8 cellular contexts compared by ENCODE assay signal in the genomic region with DNA sequence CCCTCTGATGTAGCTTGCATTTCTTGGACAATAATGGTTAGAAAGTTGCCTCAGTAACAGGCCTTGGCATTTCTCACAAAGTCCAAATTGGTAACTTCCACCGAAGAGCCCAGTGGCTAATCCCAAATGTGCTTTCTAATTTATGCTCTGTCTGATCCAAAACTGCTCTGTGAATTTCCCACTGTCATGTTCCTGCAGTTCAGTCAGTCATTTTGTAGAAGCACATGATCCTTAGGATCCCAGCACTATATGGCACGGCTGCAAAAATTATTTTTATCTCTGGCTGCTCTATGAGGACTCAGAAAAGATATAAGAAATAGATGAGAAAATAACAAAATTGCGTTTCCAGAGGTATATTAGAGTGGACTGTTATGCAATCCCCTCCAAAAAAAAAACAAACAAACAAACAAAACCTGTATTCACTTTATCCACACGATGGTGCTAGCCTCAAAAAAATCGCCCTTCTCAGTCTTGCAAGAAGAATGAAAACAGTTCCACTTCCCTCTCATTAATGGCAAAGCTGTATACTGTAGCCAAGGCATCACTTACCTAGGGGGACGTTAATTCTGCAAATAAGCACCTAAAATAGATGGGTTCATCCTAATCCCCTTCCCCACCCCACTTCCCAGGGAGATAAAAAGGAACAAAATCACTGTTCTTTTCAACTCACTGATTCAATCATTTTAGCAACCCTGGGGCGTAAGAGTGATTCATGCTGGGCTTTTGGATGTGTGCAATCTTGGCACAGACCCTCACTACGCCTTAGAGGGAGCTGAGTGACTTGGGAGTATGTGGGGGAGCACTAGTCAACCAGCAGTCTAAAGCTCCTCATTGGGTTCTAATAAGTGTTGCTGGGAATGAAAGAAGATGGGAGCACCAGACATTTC.
DNase-seq lines count a peak whose midpoint lies in the region; ATAC-seq and TF ChIP-seq lines count a peak whose summit lies in the region.

No MANE protein-coding gene starts in this region.

- no peak overlapping the region for H3K9ac ChIP-seq in neural cell (ENCODE audit: low read length)

- no peak overlapping the region for H2AFZ ChIP-seq in neural cell (ENCODE audit: low read depth, low read length)

- no peak overlapping the region for H3K4me2 ChIP-seq in neural cell (ENCODE audit: low read length)

- no peaks in the 10 kb centered on the region for H3K36me3 ChIP-seq in esophagus squamous epithelium
- no peaks in the 10 kb centered on the region for H3K36me3 ChIP-seq in neural cell (ENCODE audit: insufficient read depth, low read length)

- 8 to 13% methylated on average over 8 of the region's 8 CpGs for WGBS in esophagus squamous epithelium, 2 donors

- TF ChIP-seq CTCF in AG04449 (IDR thresholded peaks at IDR 0.05; ENCODE audit: insufficient read depth, low read length, missing control alignments): peak; percentile 36
- TF ChIP-seq CTCF in GM13977 (IDR thresholded peaks at IDR 0.05; ENCODE audit: extremely low read depth, insufficient read depth, missing control alignments): peak; percentile 57
- peak; percentile 83 for TF ChIP-seq CTCF in RWPE1 (conservative IDR thresholded peaks at IDR 0.05; ENCODE audit: low read depth)
- peak in 4 of 6 experiments; percentile 23 to 53 (median 44) for TF ChIP-seq CTCF in esophagus squamous epithelium (IDR thresholded peaks at IDR 0.05)
- peak; percentile 94 for TF ChIP-seq CTCF in neural cell (IDR thresholded peaks at IDR 0.05; ENCODE audit: poor library complexity, severe bottlenecking)

- H3K4me1 ChIP-seq in esophagus squamous epithelium: peaks cover 0 to 13% (median 0%) of the 10 kb centered on the region in 3 donors

- H3K9me3 ChIP-seq in esophagus squamous epithelium (no peaks in the 10 kb centered on the region), neural cell (ENCODE audit: low read length) (peaks cover 3% of the 10 kb centered on the region)

- peak; percentile 80 for ATAC-seq in HG03565 (IDR thresholded peaks at IDR 0.05; ENCODE audit: unreplicated experiment)
- ATAC-seq in GM21528 (IDR thresholded peaks at IDR 0.05; ENCODE audit: low FRiP score, unreplicated experiment): no peak
- no peak for ATAC-seq in GM19463 (IDR thresholded peaks at IDR 0.05; ENCODE audit: unreplicated experiment)

- no peaks in the 10 kb centered on the region for H3K79me2 ChIP-seq in neural cell (replicated peaks; ENCODE audit: insufficient read depth, low read length)

- no peaks in the 10 kb centered on the region for H4K20me1 ChIP-seq in neural cell (ENCODE audit: insufficient read depth)

- in situ Hi-C loops in GM13977 (cut with MboI; ENCODE audit: low pct_unique_long_range_greater_than_20kb, low sequenced_read_pairs, unreplicated experiment): loop anchor here (10.0 kb wide), 1 partner anchor 389 kb away; no protein-coding TSS in a partner anchor

- intact Hi-C loops in esophagus squamous epithelium (cut with DNase I): no loop called here

- no peaks in the 10 kb centered on the region for H3F3A ChIP-seq in neural cell (ENCODE audit: insufficient read depth, low read length, poor library complexity, severe bottlenecking)

- TF ChIP-seq EP300 in neural cell (conservative IDR thresholded peaks at IDR 0.05; ENCODE audit: poor library complexity, severe bottlenecking): no peak

- no peaks in the 10 kb centered on the region for H3K9me2 ChIP-seq in neural cell (ENCODE audit: insufficient read depth, low read length)

- POLR2A ChIA-PET in AG04449 (lab: Yijun Ruan, JAX) (interaction anchor here (2.0 kb wide), 1 partner anchor 256 kb away, joined by 7 read pairs; a partner anchor contains a TSS), RWPE1 (lab: Yijun Ruan, JAX; ENCODE audit: low non-redundant PET) (no interaction called here)

- H3K27ac ChIP-seq in RWPE1: no peak overlapping the region
- no peak overlapping the region for H3K27ac ChIP-seq in esophagus squamous epithelium
- no peak overlapping the region for H3K27ac ChIP-seq in neural cell (ENCODE audit: low read length)

- CTCF ChIA-PET in AG04449 (lab: Yijun Ruan, JAX) (interaction anchor here (0.6 to 5.7 kb wide), 56 partner anchors 8 to 703 kb away, joined by 3 to 65 read pairs (median 5); a partner anchor contains a TSS), RWPE1 (lab: Yijun Ruan, JAX) (interaction anchor here (0.5 to 2.6 kb wide), 26 partner anchors 10 to 1385 kb away, joined by 3 to 12 read pairs (median 4); no protein-coding TSS in a partner anchor)

- TF ChIP-seq RAD21 in neural cell (conservative IDR thresholded peaks at IDR 0.05): peak; percentile 95

- H3K27me3 ChIP-seq in esophagus squamous epithelium: no peaks in the 10 kb centered on the region
- no peaks in the 10 kb centered on the region for H3K27me3 ChIP-seq in neural cell (ENCODE audit: insufficient read depth, low read depth, low read length)

- DNase-seq in AG04449 (ENCODE audit: low read depth, low spot score) (no peak), GM13977 (ENCODE audit: low spot score) (peak; percentile 25), RWPE1 (ENCODE audit: low spot score) (peak; percentile 42), esophagus squamous epithelium (lab: John Stamatoyannopoulos, UW) (no peak)

- no peak for TF ChIP-seq POLR2A in esophagus squamous epithelium (IDR thresholded peaks at IDR 0.05)

- H3K4me3 ChIP-seq in AG04449 (ENCODE audit: low read depth, low read length) (no peak overlapping the region), esophagus squamous epithelium (no peak overlapping the region), neural cell (ENCODE audit: low read length) (no peak overlapping the region)

TF ChIP-seq in neural cell, 6 proteins besides CTCF, POLR2A, EP300 and RAD21:
- TF ChIP-seq, protein P1, sequence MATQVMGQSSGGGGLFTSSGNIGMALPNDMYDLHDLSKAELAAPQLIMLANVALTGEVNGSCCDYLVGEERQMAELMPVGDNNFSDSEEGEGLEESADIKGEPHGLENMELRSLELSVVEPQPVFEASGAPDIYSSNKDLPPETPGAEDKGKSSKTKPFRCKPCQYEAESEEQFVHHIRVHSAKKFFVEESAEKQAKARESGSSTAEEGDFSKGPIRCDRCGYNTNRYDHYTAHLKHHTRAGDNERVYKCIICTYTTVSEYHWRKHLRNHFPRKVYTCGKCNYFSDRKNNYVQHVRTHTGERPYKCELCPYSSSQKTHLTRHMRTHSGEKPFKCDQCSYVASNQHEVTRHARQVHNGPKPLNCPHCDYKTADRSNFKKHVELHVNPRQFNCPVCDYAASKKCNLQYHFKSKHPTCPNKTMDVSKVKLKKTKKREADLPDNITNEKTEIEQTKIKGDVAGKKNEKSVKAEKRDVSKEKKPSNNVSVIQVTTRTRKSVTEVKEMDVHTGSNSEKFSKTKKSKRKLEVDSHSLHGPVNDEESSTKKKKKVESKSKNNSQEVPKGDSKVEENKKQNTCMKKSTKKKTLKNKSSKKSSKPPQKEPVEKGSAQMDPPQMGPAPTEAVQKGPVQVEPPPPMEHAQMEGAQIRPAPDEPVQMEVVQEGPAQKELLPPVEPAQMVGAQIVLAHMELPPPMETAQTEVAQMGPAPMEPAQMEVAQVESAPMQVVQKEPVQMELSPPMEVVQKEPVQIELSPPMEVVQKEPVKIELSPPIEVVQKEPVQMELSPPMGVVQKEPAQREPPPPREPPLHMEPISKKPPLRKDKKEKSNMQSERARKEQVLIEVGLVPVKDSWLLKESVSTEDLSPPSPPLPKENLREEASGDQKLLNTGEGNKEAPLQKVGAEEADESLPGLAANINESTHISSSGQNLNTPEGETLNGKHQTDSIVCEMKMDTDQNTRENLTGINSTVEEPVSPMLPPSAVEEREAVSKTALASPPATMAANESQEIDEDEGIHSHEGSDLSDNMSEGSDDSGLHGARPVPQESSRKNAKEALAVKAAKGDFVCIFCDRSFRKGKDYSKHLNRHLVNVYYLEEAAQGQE (IDR thresholded peaks at IDR 0.05; ENCODE audit: borderline replicate concordance): no peak
- TF ChIP-seq POLR2AphosphoS5 (IDR thresholded peaks at IDR 0.05): no peak
- TF ChIP-seq EZH2 (IDR thresholded peaks at IDR 0.05; ENCODE audit: borderline replicate concordance, insufficient read depth, low read length, poor library complexity, severe bottlenecking): no peak
- TF ChIP-seq MXI1 (conservative IDR thresholded peaks at IDR 0.05; ENCODE audit: poor library complexity, severe bottlenecking): no peak
- TF ChIP-seq TAF1 (IDR thresholded peaks at IDR 0.05; ENCODE audit: low read depth): no peak
- TF ChIP-seq SMC3 (conservative IDR thresholded peaks at IDR 0.05; ENCODE audit: poor library complexity): peak; percentile 97

Comparison
In these comparisons a context has a peak if more than half of its experiments do, and no peak if none do; other contexts are left out.
1. DNase-seq: peak in GM13977 (single experiment) and RWPE1 (single experiment); none in AG04449 (single experiment) and esophagus squamous epithelium (single experiment).
2. CTCF ChIP-seq: peak in every context shown above with its lines; median percentile 94 in neural cell; 83 in RWPE1; 57 in GM13977; 44 in esophagus squamous epithelium; 36 in AG04449.